1 cellular context compared by ENCODE assay signal in genomic region chr11:108221401-108221800, GRCh38.
TF ChIP-seq lines count a peak whose summit lies in the region.

No MANE protein-coding gene starts in this region.

TF ChIP-seq in SK-N-SH, 30 proteins besides CTCF, POLR2A, EP300 and RAD21:
- TF ChIP-seq REST (IDR thresholded peaks at IDR 0.05; ENCODE audit: low read depth, low read length): 0 out of 2 replicates have a peak, but pooled peaks have one; percentile 28
- TF ChIP-seq FOSL2 (IDR thresholded peaks at IDR 0.05; ENCODE audit: borderline replicate concordance, low read depth): no peak
